In genomic region chr4:8270912-8271815, GRCh38 we compare ENCODE assay signal across 1 cellular context.
TF ChIP-seq lines count a peak whose summit lies in the region.

No MANE protein-coding gene starts in this region.

TF ChIP-seq in K562, 482 proteins besides CTCF, POLR2A, EP300 and RAD21 (continued from another document):
- TF ChIP-seq IRF9 (tag; IDR thresholded peaks at IDR 0.05): no peak
- peak; percentile 28; the same call in 1 of the 2 replicates for TF ChIP-seq SPI1 (IDR thresholded peaks at IDR 0.05; ENCODE audit: borderline replicate concordance, low read depth, low read length)
- peak; percentile 92 for TF ChIP-seq ZNF263 (CRISPR knock-in tag; IDR thresholded peaks at IDR 0.05; ENCODE audit: borderline replicate concordance)
- peak; percentile 78 for TF ChIP-seq TFE3 (CRISPR knock-in tag; IDR thresholded peaks at IDR 0.05)
- peak; percentile 52 for TF ChIP-seq USF2 (CRISPR knock-in tag; IDR thresholded peaks at IDR 0.05)
- TF ChIP-seq NONO (IDR thresholded peaks at IDR 0.05; ENCODE audit: low read depth in 2 of 2, low read length in 1 of 2): no peak
- 0 out of 2 replicates have a peak, but pooled peaks have one; percentile 9 for TF ChIP-seq CXXC5 (CRISPR knock-in tag; IDR thresholded peaks at IDR 0.05)
- TF ChIP-seq ARID1B (IDR thresholded peaks at IDR 0.05): no peak
- peak; percentile 60 for TF ChIP-seq RAD51 (IDR thresholded peaks at IDR 0.05; ENCODE audit: borderline replicate concordance, low read depth)
